20 cellular contexts compared by ENCODE assay signal in the genomic region with DNA sequence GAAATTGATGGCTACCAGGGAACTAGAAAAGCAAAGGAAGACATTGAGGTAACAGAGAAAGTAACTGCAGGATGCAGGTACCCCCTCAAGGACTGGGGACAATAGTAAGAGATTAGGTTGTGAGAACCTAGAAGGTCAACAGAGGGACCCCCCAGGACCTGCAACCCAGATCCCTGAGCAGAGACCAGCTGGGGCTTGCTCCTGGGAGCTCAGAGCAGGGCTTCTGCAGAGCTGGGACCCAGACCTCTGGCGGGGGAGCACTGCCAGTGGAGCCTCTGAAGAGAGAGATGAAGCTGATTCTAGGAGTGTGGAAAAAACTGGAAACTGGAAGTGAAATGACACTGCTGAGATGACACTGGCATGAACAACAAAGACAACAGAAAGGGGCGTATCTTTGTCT. TPM values are rescaled to one million over a fixed set of nuclear protein-coding genes. Genes with fewer than 3 reads are reported as not detected.
DNase-seq lines count a peak whose midpoint lies in the region; ATAC-seq and TF ChIP-seq lines count a peak whose summit lies in the region.
"Had no signal": no experiment of that assay in that cellular context is flagged by ENCODE, and none has a peak within 500 bp of the region (broad histone marks: within the 10 kb centered on the region; RNA-seq: fewer than 3 reads in every experiment).

No MANE protein-coding gene starts in this region.

- ATAC-seq in stimulated activated naive CD8-positive, alpha-beta T cell treated with anti-CD3 and anti-CD28 coated beads, Interleukin-15, amount 100 ng/mL, for 72 hours = no peak
- no peak for ATAC-seq in stimulated activated naive CD8-positive, alpha-beta T cell treated with anti-CD3 and anti-CD28 coated beads, Interleukin-15, Interleukin-2, amounts not matched to agents 100 U/mL and 50 U/mL, for 24 hours
- ATAC-seq in HG03521 (IDR thresholded peaks at IDR 0.05; ENCODE audit: unreplicated experiment) (no peak), omental fat pad (ENCODE audit: low FRiP score) (no peak)
- ATAC-seq: A549; CD8-positive, alpha-beta T cell had no signal

- no peak for TF ChIP-seq POLR2A in erythroblast (IDR thresholded peaks at IDR 0.05; ENCODE audit: low read length)

- H3K27ac Mint-ChIP-seq in stimulated activated naive CD8-positive, alpha-beta T cell treated with anti-CD3 and anti-CD28 coated beads, Interleukin-15, amount 100 ng/mL, for 72 hours = peak overlapping the region; percentile 31 to 46
- H3K27ac Mint-ChIP-seq: B cell; CD4-positive, alpha-beta T cell; CD8-positive, alpha-beta T cell had no signal

- no peak for DNase-seq in stimulated activated naive CD8-positive, alpha-beta T cell treated with anti-CD3 and anti-CD28 coated beads, Interleukin-15, amount 100 ng/mL, for 72 hours
- DNase-seq in stimulated activated naive CD8-positive, alpha-beta T cell treated with anti-CD3 and anti-CD28 coated beads, Interleukin-15, Interleukin-2, amounts not matched to agents 100 U/mL and 50 U/mL, for 24 hours = no peak
- DNase-seq in coronary artery (ENCODE audit: low spot score) (peak; percentile 31), mesenteric fat pad (ENCODE audit: low spot score) (peak; percentile 53), omental fat pad (ENCODE audit: low spot score) (no peak), erythroblast (lab: John Stamatoyannopoulos, UW) (no peak)
- DNase-seq: AML-193; Caco-2; Calu3; CD4-positive, alpha-beta T cell; CD8-positive, alpha-beta T cell; DMS79 treated with DMSO at 0.1 percent for 48 hours; GF-D8 had no signal

- H3K4me3 ChIP-seq in coronary artery = no peak overlapping the region
- H3K4me3 ChIP-seq: A549; BLaER1 treated with 17β-estradiol and CSF1 and Interleukin-3, amounts not matched to agents 10 nM and 100 nM had no signal

- H3K9me3 Mint-ChIP-seq in stimulated activated naive CD8-positive, alpha-beta T cell treated with anti-CD3 and anti-CD28 coated beads, Interleukin-15, amount 100 ng/mL, for 72 hours = no peaks in the 10 kb centered on the region
- H3K9me3 Mint-ChIP-seq: CD4-positive, alpha-beta T cell; CD8-positive, alpha-beta T cell had no signal

- no peak overlapping the region for H3K4me3 Mint-ChIP-seq in stimulated activated naive CD8-positive, alpha-beta T cell treated with anti-CD3 and anti-CD28 coated beads, Interleukin-15, amount 100 ng/mL, for 72 hours
- H3K4me3 Mint-ChIP-seq: B cell; CD4-positive, alpha-beta T cell; CD8-positive, alpha-beta T cell had no signal

- H3K27me3 Mint-ChIP-seq in stimulated activated naive CD8-positive, alpha-beta T cell treated with anti-CD3 and anti-CD28 coated beads, Interleukin-15, amount 100 ng/mL, for 72 hours = peaks cover 46% of the 10 kb centered on the region

- no peaks in the 10 kb centered on the region for H3K4me1 Mint-ChIP-seq in stimulated activated naive CD8-positive, alpha-beta T cell treated with anti-CD3 and anti-CD28 coated beads, Interleukin-15, amount 100 ng/mL, for 72 hours
- H3K4me1 Mint-ChIP-seq: B cell had no signal

- no peak overlapping the region for H3K27ac ChIP-seq in coronary artery
- H3K27ac ChIP-seq: 22Rv1; A549; BLaER1 treated with 17β-estradiol and CSF1 and Interleukin-3, amounts not matched to agents 10 nM and 100 nM; C4-2B had no signal

- TF ChIP-seq CTCF in coronary artery (IDR thresholded peaks at IDR 0.05) (no peak), omental fat pad (IDR thresholded peaks at IDR 0.05) (no peak)

RNA-seq across cellular contexts. Expression of gene MORN5, which starts 17.2 kb away (rescaled TPM):
- total RNA-seq in mesenteric fat pad (not detected), omental fat pad (not detected)
- total RNA-seq: A172; B cell; Caco-2; Calu3; CD4-positive, alpha-beta T cell; CD8-positive, alpha-beta T cell had no signal

RNA-seq across cellular contexts. Expression of gene NDUFA8, which starts 17.3 kb away (rescaled TPM):
- 47.5 TPM for total RNA-seq in mesenteric fat pad
- 10 to 100 TPM; 22.8 to 41.7 (median 30.0) TPM for total RNA-seq in omental fat pad

RNA-seq across cellular contexts. Expression of gene LHX6, which starts 51.8 kb away (rescaled TPM):
- total RNA-seq in mesenteric fat pad (20.9 TPM), omental fat pad (10 to 100 TPM in 1 of 4 donors, 1 to 10 TPM in 3; 2.2 to 13.3 (median 8.8) TPM)
- total RNA-seq: B cell; CD4-positive, alpha-beta T cell; CD8-positive, alpha-beta T cell had no signal

Comparison
In these comparisons a context has a peak if more than half of its experiments do, and no peak if none do; other contexts are left out.
1. DNase-seq: peak in coronary artery (single experiment) and mesenteric fat pad (single experiment); none in stimulated activated naive CD8-positive, alpha-beta T cell treated with anti-CD3 and anti-CD28 coated beads, Interleukin-15, amount 100 ng/mL, for 72 hours (0 of 2), stimulated activated naive CD8-positive, alpha-beta T cell treated with anti-CD3 and anti-CD28 coated beads, Interleukin-15, Interleukin-2, amounts not matched to agents 100 U/mL and 50 U/mL, for 24 hours (single experiment), omental fat pad (single experiment) and erythroblast (0 of 2).